ENCODE assay signal across 8 cellular contexts in genomic region chr1:229227298-229227919, GRCh38. TPM values are rescaled to one million over a fixed set of nuclear protein-coding genes. Genes with fewer than 3 reads are reported as not detected.
DNase-seq lines count a peak whose midpoint lies in the region; ATAC-seq and TF ChIP-seq lines count a peak whose summit lies in the region.

No MANE protein-coding gene starts in this region.

- H3K27ac ChIP-seq in CD4-positive, CD25-positive, alpha-beta regulatory T cell (ENCODE audit: insufficient read depth, low read length, poor library complexity, severe bottlenecking), result no peak overlapping the region
- H3K27ac ChIP-seq in HL-60 (replicated peaks), result no peak overlapping the region
- no peak overlapping the region for H3K27ac ChIP-seq in coronary artery
- H3K27ac ChIP-seq in lower lobe of right lung, result no peak overlapping the region

- no peaks in the 10 kb centered on the region for H3K9me3 Mint-ChIP-seq in CD4-positive, CD25-positive, alpha-beta regulatory T cell

- H3K4me3 ChIP-seq in CD4-positive, CD25-positive, alpha-beta regulatory T cell (ENCODE audit: low read depth, low read length), result no peak overlapping the region
- H3K4me3 ChIP-seq in HL-60 (replicated peaks; ENCODE audit: insufficient read depth, low read length) (no peak overlapping the region), coronary artery (no peak overlapping the region), lower lobe of right lung (no peak overlapping the region)

- H3K27me3 Mint-ChIP-seq in CD4-positive, CD25-positive, alpha-beta regulatory T cell, result peaks cover 18% of the 10 kb centered on the region

- H3K4me3 Mint-ChIP-seq in CD4-positive, CD25-positive, alpha-beta regulatory T cell, result no peak overlapping the region

- no peaks in the 10 kb centered on the region for H3K36me3 Mint-ChIP-seq in CD4-positive, CD25-positive, alpha-beta regulatory T cell

- intact Hi-C loops in lower lobe of right lung (cut with DNase I), result no loop called here

- H3K9me3 ChIP-seq in CD4-positive, CD25-positive, alpha-beta regulatory T cell (ENCODE audit: control insufficient read depth in 2 of 2, low read length in 2 of 2), result no peaks in the 10 kb centered on the region
- no peaks in the 10 kb centered on the region for H3K9me3 ChIP-seq in lower lobe of right lung

- peak; percentile 49 to 78 (median 77) for DNase-seq in CD4-positive, CD25-positive, alpha-beta regulatory T cell
- DNase-seq in HL-60 (ENCODE audit: low read depth in 1 of 2, low spot score in 1 of 2) (peak; percentile 54 to 83), NCI-H748 treated with DMSO at 0.1 percent for 48 hours (lab: John Stamatoyannopoulos, UW) (peak; percentile 80), coronary artery (ENCODE audit: low spot score) (peak; percentile 84), lower lobe of right lung (peak; percentile 86)
- DNase-seq in activated CD4-positive, alpha-beta T cell treated with anti-CD3 and anti-CD28 coated beads, Interleukin-2, amount 50 U/mL, for 4 hours, result peak; percentile 76
- peak; percentile 64 for DNase-seq in stimulated activated CD8-positive, alpha-beta memory T cell treated with anti-CD3 and anti-CD28 coated beads, Interleukin-15, amount 100 ng/mL, for 24 hours (ENCODE audit: low read depth)

- H3K4me1 ChIP-seq in CD4-positive, CD25-positive, alpha-beta regulatory T cell (ENCODE audit: control insufficient read depth, insufficient read depth, low read length, poor library complexity, severe bottlenecking), result peaks cover 4% of the 10 kb centered on the region
- H3K4me1 ChIP-seq in lower lobe of right lung, result peaks cover 32% of the 10 kb centered on the region

- peak in 1 of 2 donors; percentile 52 for ATAC-seq in CD4-positive, CD25-positive, alpha-beta regulatory T cell (ENCODE audit: low read depth in 2 of 2)
- peak; percentile 65 to 77 for ATAC-seq in lower lobe of right lung
- ATAC-seq in GM18873 (IDR thresholded peaks at IDR 0.05; ENCODE audit: low FRiP score, unreplicated experiment), result no peak

- peak overlapping the region in 1 of 3 donors; percentile 7 for H3K27ac Mint-ChIP-seq in CD4-positive, CD25-positive, alpha-beta regulatory T cell

- peaks cover 5 to 22% (median 9%) of the 10 kb centered on the region in 4 donors for H3K4me1 Mint-ChIP-seq in CD4-positive, CD25-positive, alpha-beta regulatory T cell

- peaks cover 6% of the 10 kb centered on the region for H3K27me3 ChIP-seq in CD4-positive, CD25-positive, alpha-beta regulatory T cell (ENCODE audit: control insufficient read depth, insufficient read depth, low read length)
- H3K27me3 ChIP-seq in HL-60 (ENCODE audit: insufficient read depth, poor library complexity, severe bottlenecking) (no peaks in the 10 kb centered on the region), lower lobe of right lung (ENCODE audit: low read depth) (no peaks in the 10 kb centered on the region)

- H3K36me3 ChIP-seq in CD4-positive, CD25-positive, alpha-beta regulatory T cell (ENCODE audit: control insufficient read depth, insufficient read depth, low read length), result no peaks in the 10 kb centered on the region
- no peaks in the 10 kb centered on the region for H3K36me3 ChIP-seq in lower lobe of right lung

- peak; percentile 61 for TF ChIP-seq CTCF in HL-60 (IDR thresholded peaks at IDR 0.05; ENCODE audit: insufficient read depth, low read length)
- TF ChIP-seq CTCF in coronary artery (IDR thresholded peaks at IDR 0.05), result peak; percentile 83
- TF ChIP-seq CTCF in lower lobe of right lung (IDR thresholded peaks at IDR 0.05), result peak; percentile 88

RNA-seq across cellular contexts. Expression of gene RAB4A, which starts 43.5 kb away (rescaled TPM):
- 33.4 TPM for total RNA-seq in CD4-positive, CD25-positive, alpha-beta regulatory T cell
- 10 to 100 TPM; 23.2 to 27.1 (median 24.3) TPM for polyA plus RNA-seq in CD4-positive, CD25-positive, alpha-beta regulatory T cell
- 51.5 TPM for total RNA-seq in lower lobe of right lung
